In genomic region chr12:6338536-6338935, GRCh38 we compare ENCODE assay signal across 8 cellular contexts. TPM values are rescaled to one million over a fixed set of nuclear protein-coding genes. Genes with fewer than 3 reads are reported as not detected.
DNase-seq lines count a peak whose midpoint lies in the region; ATAC-seq and TF ChIP-seq lines count a peak whose summit lies in the region.
"Not testable (repeated sequence)": the region's sequence is repeated elsewhere in the genome, so short reads cannot be mapped to it uniquely, and the experiment has no call there.
"Had no signal": no experiment of that assay in that cellular context is flagged by ENCODE, and none has a peak within 500 bp of the region (broad histone marks: within the 10 kb centered on the region; RNA-seq: fewer than 3 reads in every experiment).

No MANE protein-coding gene starts in this region.

- not testable (repeated sequence) for DNase-seq in OCI-LY7 (ENCODE audit: low spot score); naive thymus-derived CD4-positive, alpha-beta T cell; substantia nigra (lab: John Stamatoyannopoulos, UW)
- DNase-seq in cardiac fibroblast (ENCODE audit: low read depth in 2 of 2) = peak in 1 of 2 donors; percentile 26

- BruUV-seq in OCI-LY7 (replicated peaks; lab: Mats Ljungman, UMichigan) = not testable (repeated sequence)

- peaks cover 61% of the 10 kb centered on the region for H4K20me1 ChIP-seq in BLaER1
- H4K20me1 ChIP-seq in OCI-LY7 (ENCODE audit: insufficient read depth, low read length) = not testable (repeated sequence)

- H3K79me2 ChIP-seq in OCI-LY7 (ENCODE audit: insufficient read depth, low read depth, low read length) = peaks cover 61% of the 10 kb centered on the region; the same call in 1 of the 2 replicates

- TF ChIP-seq EP300 in gastroesophageal sphincter (IDR thresholded peaks at IDR 0.05) = not testable (repeated sequence)

- POLR2A ChIA-PET in OCI-LY7 (lab: Charles Lee) = interaction anchor here (0.9 to 1.7 kb wide), 5 partner anchors 8 to 125 kb away, joined by 3 to 11 read pairs (median 3); no protein-coding TSS in a partner anchor
- POLR2A ChIA-PET in naive thymus-derived CD4-positive, alpha-beta T cell (lab: Charles Lee) = interaction anchor here (0.9 to 12.0 kb wide), 13 partner anchors 10 to 217 kb away, joined by 3 to 342 read pairs (median 20); partner anchors contain the start of genes CD27, GAPDH, MRPL51 and TAPBPL

- H3K9me3 ChIP-seq in BLaER1; OCI-LY7 (ENCODE audit: low read length); gastroesophageal sphincter; naive thymus-derived CD4-positive, alpha-beta T cell (ENCODE audit: control insufficient read depth in 2 of 3, low read length in 3 of 3): not testable (repeated sequence)

- peak overlapping the region; percentile 92 for H3K4me3 ChIP-seq in BLaER1
- H3K4me3 ChIP-seq in OCI-LY7 (ENCODE audit: low read depth, low read length, poor library complexity, severe bottlenecking) = not testable (repeated sequence)
- peak overlapping the region; percentile 99 to 100 for H3K4me3 ChIP-seq in cardiac fibroblast (replicated peaks in 1 of 2; ENCODE audit: low read depth in 2 of 2, low read length in 2 of 2)
- peak overlapping the region in 1 of 2 donors; percentile 93 for H3K4me3 ChIP-seq in gastroesophageal sphincter
- H3K4me3 ChIP-seq in naive thymus-derived CD4-positive, alpha-beta T cell (ENCODE audit: low read length) = peak overlapping the region; percentile 88

- peaks cover 19 to 43% (median 35%) of the 10 kb centered on the region in 7 donors for H3K4me1 Mint-ChIP-seq in naive thymus-derived CD4-positive, alpha-beta T cell

- H3K36me3 ChIP-seq in BLaER1 (peaks cover 28% of the 10 kb centered on the region), OCI-LY7 (ENCODE audit: insufficient read depth, low read length) (peaks cover 17% of the 10 kb centered on the region), gastroesophageal sphincter (peaks cover 0 to 13% of the 10 kb centered on the region in 2 donors)
- H3K36me3 ChIP-seq in naive thymus-derived CD4-positive, alpha-beta T cell (ENCODE audit: control insufficient read depth in 2 of 3, insufficient read depth in 3 of 3, low read length in 3 of 3) = peaks cover 0 to 24% (median under 1%) of the 10 kb centered on the region in 3 experiments

- not testable (repeated sequence) for H3K9me3 Mint-ChIP-seq in naive thymus-derived CD4-positive, alpha-beta T cell

- TF ChIP-seq CTCF in OCI-LY7 (conservative IDR thresholded peaks at IDR 0.05; ENCODE audit: low read length); cardiac fibroblast (IDR thresholded peaks at IDR 0.05; ENCODE audit: low read depth, low read length); gastroesophageal sphincter (IDR thresholded peaks at IDR 0.05): not testable (repeated sequence)

- H3K4me2 ChIP-seq in BLaER1 = peak overlapping the region; percentile 99
- H3K4me2 ChIP-seq in OCI-LY7 (ENCODE audit: low read length) = 0 out of 2 replicates have a peak overlapping the region, but pooled peaks have one; percentile 85

- CTCF ChIA-PET in OCI-LY7 (lab: Charles Lee; ENCODE audit: unreplicated experiment) = not testable (repeated sequence)
- CTCF ChIA-PET in naive thymus-derived CD4-positive, alpha-beta T cell (lab: Charles Lee) = interaction anchor here (1.0 to 1.8 kb wide), 7 partner anchors 10 to 125 kb away, joined by 3 to 5 read pairs (median 4); no protein-coding TSS in a partner anchor

- ATAC-seq in gastroesophageal sphincter; naive thymus-derived CD4-positive, alpha-beta T cell: not testable (repeated sequence)

- intact Hi-C loops in OCI-LY7 (cut with micrococcal nuclease; ENCODE audit: unreplicated experiment) = loop anchor here (5.0 kb wide), 2 partner anchors 129 to 194 kb away; partner anchors contain the start of gene GAPDH
- intact Hi-C loops in naive thymus-derived CD4-positive, alpha-beta T cell (cut with micrococcal nuclease) = loop anchor here (5.0 kb wide), 1 partner anchor 219 kb away; the partner anchor contains the start of gene IFFO1 (in 2 of the 2)

- not testable (repeated sequence) for H2AFZ ChIP-seq in OCI-LY7 (ENCODE audit: low read length)

- H3K9ac ChIP-seq in BLaER1 = peak overlapping the region; percentile 96

- H3K36me3 Mint-ChIP-seq in naive thymus-derived CD4-positive, alpha-beta T cell = peaks cover 0 to 12% (median 3%) of the 10 kb centered on the region in 5 donors

- H3K27ac Mint-ChIP-seq in naive thymus-derived CD4-positive, alpha-beta T cell = not testable (repeated sequence)

- H3K4me3 Mint-ChIP-seq in naive thymus-derived CD4-positive, alpha-beta T cell = not testable (repeated sequence)

- H3K27me3 Mint-ChIP-seq in naive thymus-derived CD4-positive, alpha-beta T cell = not testable (repeated sequence)

- 21% methylated on average over 2 of the region's 8 CpGs; no CpG with 5 or more reads in 1 of the 2 donors for WGBS in gastroesophageal sphincter (ENCODE audit: low coverage in 1 of 2), 2 donors

- H3K4me1 ChIP-seq in BLaER1 = peaks cover 82% of the 10 kb centered on the region
- H3K4me1 ChIP-seq in OCI-LY7 (ENCODE audit: insufficient read depth, low read length, poor library complexity, severe bottlenecking) = peaks cover 75% of the 10 kb centered on the region
- peaks cover 11 to 82% (median 52%) of the 10 kb centered on the region in 3 donors for H3K4me1 ChIP-seq in gastroesophageal sphincter
- peaks cover 67 to 69% of the 10 kb centered on the region in 2 donors for H3K4me1 ChIP-seq in naive thymus-derived CD4-positive, alpha-beta T cell (ENCODE audit: control insufficient read depth in 2 of 2, insufficient read depth in 2 of 2, low read length in 2 of 2)

- not testable (repeated sequence) for H3K9me2 ChIP-seq in OCI-LY7 (ENCODE audit: insufficient read depth, low read length)

- not testable (repeated sequence) for H3K27me3 ChIP-seq in BLaER1; gastroesophageal sphincter; naive thymus-derived CD4-positive, alpha-beta T cell (ENCODE audit: control insufficient read depth in 2 of 2, insufficient read depth in 2 of 2, low read length in 2 of 2)

- not testable (repeated sequence) for TF ChIP-seq POLR2A in gastroesophageal sphincter (IDR thresholded peaks at IDR 0.05)

- H3K27ac ChIP-seq in BLaER1 = peak overlapping the region; percentile 98
- H3K27ac ChIP-seq in OCI-LY7 (ENCODE audit: low read depth, low read length, poor library complexity, severe bottlenecking) = not testable (repeated sequence)
- peak overlapping the region; percentile 95 to 98 (median 97) for H3K27ac ChIP-seq in gastroesophageal sphincter
- peak overlapping the region; percentile 92 for H3K27ac ChIP-seq in naive thymus-derived CD4-positive, alpha-beta T cell (ENCODE audit: low read depth, low read length)
- peak overlapping the region; percentile 81 for H3K27ac ChIP-seq in substantia nigra (ENCODE audit: low read depth, low read length, poor library complexity, severe bottlenecking)

RNA-seq across cellular contexts. Expression of gene TNFRSF1A, which starts 3.3 kb away (rescaled TPM):
- total RNA-seq in OCI-LY7 (2014; rRNA removed; shearing (Covaris generic)) = 23.4 and 37.3 TPM in 2 replicates
- total RNA-seq in OCI-LY7 (2022) = 50.9 and 55.7 TPM in 2 replicates
- 100 to 1,000 TPM; 150 to 356 (median 227) TPM for total RNA-seq in gastroesophageal sphincter
- total RNA-seq in naive thymus-derived CD4-positive, alpha-beta T cell = 10 to 100 TPM; 40.9 to 99.4 (median 67.3) TPM
- polyA plus RNA-seq in naive thymus-derived CD4-positive, alpha-beta T cell = 10 to 100 TPM; 24.1 to 46.3 TPM

RNA-seq across cellular contexts. Expression of gene PLEKHG6, which starts 28.1 kb away (rescaled TPM):
- not detected in 2 replicates for total RNA-seq in OCI-LY7 (2014; rRNA removed; shearing (Covaris generic))
- total RNA-seq in OCI-LY7 (2022) (not detected in 2 replicates), gastroesophageal sphincter (10 to 100 TPM in 1 of 4 donors, 1 to 10 TPM in 1, under 1 TPM in 2; 0.35 to 44.5 (median 1.3) TPM)
- not detected for total RNA-seq in naive thymus-derived CD4-positive, alpha-beta T cell
- polyA plus RNA-seq in naive thymus-derived CD4-positive, alpha-beta T cell = 1 to 10 TPM in 1 of 2 donors, under 1 TPM in 1; 0.15 to 1.3 TPM
- total RNA-seq: activated naive CD4-positive, alpha-beta T cell treated with anti-CD3 and anti-CD28 coated beads for 36 hours; natural killer cell treated with Interleukin-12 subunit alpha and Interleukin-12 subunit beta and Interleukin-15 and Interleukin-18, amount 100 ng/mL, for 72 hours had no signal

RNA-seq across cellular contexts. Expression of gene SCNN1A, which starts 36.8 kb away (rescaled TPM):
- 0.35 and 0.51 TPM in 2 replicates for total RNA-seq in OCI-LY7 (2014; rRNA removed; shearing (Covaris generic))
- total RNA-seq in OCI-LY7 (2022) (1.0 and 1.3 TPM in 2 replicates), gastroesophageal sphincter (10 to 100 TPM in 1 of 4 donors, 1 to 10 TPM in 1, under 1 TPM in 1, not detected in 1; 0.62 to 19.9 (median 5.2) TPM)
- 1 to 10 TPM in 4 of 5 experiments, under 1 TPM in 1; 0.22 to 5.3 (median 3.6) TPM for total RNA-seq in naive thymus-derived CD4-positive, alpha-beta T cell
- polyA plus RNA-seq in naive thymus-derived CD4-positive, alpha-beta T cell = 1 to 10 TPM in 1 of 2 donors, under 1 TPM in 1; 0.84 to 1.2 TPM
- total RNA-seq: natural killer cell treated with Interleukin-12 subunit alpha and Interleukin-12 subunit beta and Interleukin-15 and Interleukin-18, amount 100 ng/mL, for 72 hours had no signal

RNA-seq across cellular contexts. Expression of gene LTBR, which starts 45.4 kb away (rescaled TPM):
- not detected in 2 replicates for total RNA-seq in OCI-LY7 (2014; rRNA removed; shearing (Covaris generic))
- total RNA-seq in OCI-LY7 (2022) (not detected in 2 replicates), gastroesophageal sphincter (100 to 1,000 TPM in 3 of 4 donors, 10 to 100 TPM in 1; 86.5 to 139 (median 119) TPM)
- 10 to 100 TPM in 1 of 5 experiments, 1 to 10 TPM in 3, under 1 TPM in 1; 0.34 to 25.2 (median 2.2) TPM for total RNA-seq in naive thymus-derived CD4-positive, alpha-beta T cell
- polyA plus RNA-seq in naive thymus-derived CD4-positive, alpha-beta T cell = not detected
